ENCODE assay signal across 1 cellular context in genomic region chr6:167996424-167997199, GRCh38.
TF ChIP-seq lines count a peak whose summit lies in the region.

No MANE protein-coding gene starts in this region.

TF ChIP-seq in H1, 55 proteins besides CTCF, POLR2A, EP300 and RAD21:
- TF ChIP-seq EGR1 (IDR thresholded peaks at IDR 0.05; ENCODE audit: borderline replicate concordance, low read depth, low read length) = peak; percentile 75; the same call in 1 of the 2 replicates
- no peak for TF ChIP-seq ASH2L (IDR thresholded peaks at IDR 0.05; ENCODE audit: low read length)
- TF ChIP-seq CHD1 (IDR thresholded peaks at IDR 0.05; ENCODE audit: low read depth, low read length) = no peak
- TF ChIP-seq SUZ12 (IDR thresholded peaks at IDR 0.05; ENCODE audit: low read length) = no peak
- TF ChIP-seq HDAC6 (IDR thresholded peaks at IDR 0.05; ENCODE audit: low read depth, low read length) = no peak
- peak; percentile 48; the same call in 1 of the 2 replicates for TF ChIP-seq MAX (IDR thresholded peaks at IDR 0.05)
TF ChIP-seq in H1: peak in this region for 2.
